In the genomic region with DNA sequence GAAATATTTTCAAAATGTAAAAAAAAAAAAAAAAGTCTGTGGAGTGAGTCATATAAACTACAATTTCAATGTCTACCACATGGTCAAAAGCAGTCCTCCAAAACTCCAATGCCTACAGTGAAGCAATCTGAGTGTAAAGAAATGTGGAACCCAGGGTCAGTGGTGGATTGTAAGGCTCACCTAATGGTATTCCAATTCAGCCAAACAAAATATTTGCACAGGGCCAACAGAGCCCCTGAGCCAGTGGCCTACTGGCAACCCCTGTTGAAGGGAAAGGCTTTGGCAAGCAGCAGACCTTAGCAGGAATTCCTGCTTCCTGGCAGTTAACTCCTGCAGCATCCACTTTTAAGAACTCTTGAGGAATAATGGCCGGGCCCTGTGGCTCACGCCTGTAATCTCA, we compare ENCODE assay signal across 1 cellular context.
TF ChIP-seq lines count a peak whose summit lies in the region.

No MANE protein-coding gene starts in this region.

TF ChIP-seq in HepG2, 621 proteins besides CTCF, POLR2A, EP300 and RAD21 (continued from another document and continues in another):
- TF ChIP-seq, protein P1, sequence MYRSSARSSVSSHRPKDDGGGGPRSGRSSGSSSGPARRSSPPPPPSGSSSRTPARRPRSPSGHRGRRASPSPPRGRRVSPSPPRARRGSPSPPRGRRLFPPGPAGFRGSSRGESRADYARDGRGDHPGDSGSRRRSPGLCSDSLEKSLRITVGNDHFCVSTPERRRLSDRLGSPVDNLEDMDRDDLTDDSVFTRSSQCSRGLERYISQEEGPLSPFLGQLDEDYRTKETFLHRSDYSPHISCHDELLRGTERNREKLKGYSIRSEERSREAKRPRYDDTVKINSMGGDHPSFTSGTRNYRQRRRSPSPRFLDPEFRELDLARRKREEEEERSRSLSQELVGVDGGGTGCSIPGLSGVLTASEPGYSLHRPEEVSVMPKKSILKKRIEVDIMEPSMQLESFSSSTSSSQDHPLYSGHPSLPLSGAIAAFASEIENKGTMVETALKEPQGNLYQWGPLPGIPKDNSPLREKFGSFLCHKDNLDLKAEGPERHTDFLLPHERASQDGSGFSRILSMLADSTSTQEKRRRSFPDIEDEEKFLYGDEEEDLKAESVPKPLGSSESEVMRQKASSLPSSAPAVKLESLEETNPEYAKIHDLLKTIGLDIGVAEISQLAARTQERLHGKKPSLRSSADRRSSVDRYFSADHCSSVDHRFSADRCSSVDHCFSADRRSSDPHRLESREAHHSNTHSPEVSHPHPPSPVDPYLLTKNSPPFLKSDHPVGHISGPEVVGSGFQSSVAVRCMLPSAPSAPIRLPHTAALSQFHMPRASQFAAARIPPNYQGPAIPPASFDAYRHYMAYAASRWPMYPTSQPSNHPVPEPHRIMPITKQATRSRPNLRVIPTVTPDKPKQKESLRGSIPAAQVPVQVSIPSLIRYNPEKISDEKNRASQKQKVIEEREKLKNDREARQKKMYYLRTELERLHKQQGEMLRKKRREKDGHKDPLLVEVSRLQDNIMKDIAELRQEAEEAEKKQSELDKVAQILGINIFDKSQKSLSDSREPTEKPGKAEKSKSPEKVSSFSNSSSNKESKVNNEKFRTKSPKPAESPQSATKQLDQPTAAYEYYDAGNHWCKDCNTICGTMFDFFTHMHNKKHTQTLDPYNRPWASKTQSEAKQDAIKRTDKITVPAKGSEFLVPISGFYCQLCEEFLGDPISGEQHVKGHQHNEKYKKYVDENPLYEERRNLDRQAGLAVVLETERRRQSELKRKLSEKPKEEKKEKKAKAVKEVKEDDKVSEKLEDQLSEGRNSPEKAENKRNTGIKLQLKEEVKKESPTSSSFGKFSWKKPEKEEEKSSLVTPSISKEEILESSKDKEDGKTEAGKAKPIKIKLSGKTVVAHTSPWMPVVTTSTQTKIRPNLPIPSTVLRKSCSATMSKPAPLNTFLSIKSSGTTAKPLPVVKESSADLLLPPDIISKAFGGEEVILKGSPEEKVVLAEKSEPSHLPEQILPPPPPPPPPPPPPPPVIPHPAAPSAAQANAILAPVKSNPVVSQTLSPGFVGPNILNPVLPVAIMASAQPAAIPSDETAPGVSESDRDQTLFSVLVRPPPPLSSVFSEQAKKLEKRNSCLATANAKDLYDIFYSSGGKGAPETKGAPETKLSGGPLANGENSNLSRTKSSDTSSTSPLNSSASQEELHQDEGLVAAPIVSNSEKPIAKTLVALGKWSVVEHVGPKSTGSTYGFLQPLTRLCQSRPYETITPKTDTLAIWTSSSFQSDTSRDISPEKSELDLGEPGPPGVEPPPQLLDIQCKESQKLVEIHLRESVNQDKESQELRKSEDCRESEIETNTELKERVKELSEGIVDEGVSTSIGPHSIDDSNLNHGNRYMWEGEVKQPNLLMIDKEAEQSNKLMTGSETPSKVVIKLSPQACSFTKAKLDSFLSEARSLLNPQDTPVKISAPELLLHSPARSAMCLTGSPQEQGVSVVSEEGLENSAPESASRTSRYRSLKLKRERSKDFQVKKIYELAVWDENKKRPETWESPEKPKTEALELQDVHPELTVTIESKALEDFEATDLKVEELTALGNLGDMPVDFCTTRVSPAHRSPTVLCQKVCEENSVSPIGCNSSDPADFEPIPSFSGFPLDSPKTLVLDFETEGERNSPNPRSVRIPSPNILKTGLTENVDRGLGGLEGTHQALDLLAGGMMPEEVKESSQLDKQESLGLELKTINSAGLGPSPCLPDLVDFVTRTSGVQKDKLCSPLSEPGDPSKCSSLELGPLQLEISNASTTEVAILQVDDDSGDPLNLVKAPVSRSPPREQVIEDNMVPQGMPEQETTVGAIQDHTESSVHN (CRISPR knock-in tag; IDR thresholded peaks at IDR 0.05), result no peak
- no peak for TF ChIP-seq MYPOP (CRISPR knock-in tag; IDR thresholded peaks at IDR 0.05)
- no peak for TF ChIP-seq SNAPC5 (CRISPR knock-in tag; IDR thresholded peaks at IDR 0.05; ENCODE audit: borderline replicate concordance)
- TF ChIP-seq REL (CRISPR knock-in tag; conservative IDR thresholded peaks at IDR 0.05), result no peak
- TF ChIP-seq ZNF605 (CRISPR knock-in tag; IDR thresholded peaks at IDR 0.05), result no peak
- TF ChIP-seq FOXO4 (CRISPR knock-in tag; conservative IDR thresholded peaks at IDR 0.05), result no peak
- TF ChIP-seq MAFF (IDR thresholded peaks at IDR 0.05; ENCODE audit: low read depth, low read length), result no peak
- no peak for TF ChIP-seq ZC3H4 (CRISPR knock-in tag; IDR thresholded peaks at IDR 0.05; ENCODE audit: borderline replicate concordance)
- TF ChIP-seq, protein P2, sequence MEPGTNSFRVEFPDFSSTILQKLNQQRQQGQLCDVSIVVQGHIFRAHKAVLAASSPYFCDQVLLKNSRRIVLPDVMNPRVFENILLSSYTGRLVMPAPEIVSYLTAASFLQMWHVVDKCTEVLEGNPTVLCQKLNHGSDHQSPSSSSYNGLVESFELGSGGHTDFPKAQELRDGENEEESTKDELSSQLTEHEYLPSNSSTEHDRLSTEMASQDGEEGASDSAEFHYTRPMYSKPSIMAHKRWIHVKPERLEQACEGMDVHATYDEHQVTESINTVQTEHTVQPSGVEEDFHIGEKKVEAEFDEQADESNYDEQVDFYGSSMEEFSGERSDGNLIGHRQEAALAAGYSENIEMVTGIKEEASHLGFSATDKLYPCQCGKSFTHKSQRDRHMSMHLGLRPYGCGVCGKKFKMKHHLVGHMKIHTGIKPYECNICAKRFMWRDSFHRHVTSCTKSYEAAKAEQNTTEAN (CRISPR knock-in tag; conservative IDR thresholded peaks at IDR 0.05), result no peak
- no peak for TF ChIP-seq RFX5 (IDR thresholded peaks at IDR 0.05; ENCODE audit: low read depth, low read length)
- TF ChIP-seq, protein P3, sequence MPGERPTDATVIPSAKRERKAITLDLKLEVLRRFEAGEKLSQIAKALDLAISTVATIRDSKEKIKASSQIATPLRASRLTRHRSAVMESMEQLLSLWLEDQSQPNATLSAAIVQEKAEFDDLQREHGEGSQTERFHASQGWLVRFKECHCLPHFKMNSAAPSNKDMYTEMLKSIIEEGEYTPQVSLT (CRISPR knock-in tag; IDR thresholded peaks at IDR 0.05; ENCODE audit: borderline replicate concordance, low read depth), result no peak
- TF ChIP-seq SMARCE1 (IDR thresholded peaks at IDR 0.05; ENCODE audit: borderline replicate concordance), result no peak
- TF ChIP-seq MYNN (CRISPR knock-in tag; IDR thresholded peaks at IDR 0.05; ENCODE audit: low read depth), result no peak
- TF ChIP-seq SOX13 (IDR thresholded peaks at IDR 0.05), result no peak
- TF ChIP-seq SOX13 (CRISPR knock-in tag; conservative IDR thresholded peaks at IDR 0.05 in 1 of 2, IDR thresholded peaks at IDR 0.05 in 1 of 2), result 0 out of 4 replicates have a peak, but pooled peaks of 1 of the 2 experiments have one; percentile 18
- no peak for TF ChIP-seq FOXA1 (IDR thresholded peaks at IDR 0.05)
- peak; percentile 34; the same call in 1 of the 2 replicates for TF ChIP-seq FOXA1 (CRISPR knock-in tag; IDR thresholded peaks at IDR 0.05)
- TF ChIP-seq, protein P4, sequence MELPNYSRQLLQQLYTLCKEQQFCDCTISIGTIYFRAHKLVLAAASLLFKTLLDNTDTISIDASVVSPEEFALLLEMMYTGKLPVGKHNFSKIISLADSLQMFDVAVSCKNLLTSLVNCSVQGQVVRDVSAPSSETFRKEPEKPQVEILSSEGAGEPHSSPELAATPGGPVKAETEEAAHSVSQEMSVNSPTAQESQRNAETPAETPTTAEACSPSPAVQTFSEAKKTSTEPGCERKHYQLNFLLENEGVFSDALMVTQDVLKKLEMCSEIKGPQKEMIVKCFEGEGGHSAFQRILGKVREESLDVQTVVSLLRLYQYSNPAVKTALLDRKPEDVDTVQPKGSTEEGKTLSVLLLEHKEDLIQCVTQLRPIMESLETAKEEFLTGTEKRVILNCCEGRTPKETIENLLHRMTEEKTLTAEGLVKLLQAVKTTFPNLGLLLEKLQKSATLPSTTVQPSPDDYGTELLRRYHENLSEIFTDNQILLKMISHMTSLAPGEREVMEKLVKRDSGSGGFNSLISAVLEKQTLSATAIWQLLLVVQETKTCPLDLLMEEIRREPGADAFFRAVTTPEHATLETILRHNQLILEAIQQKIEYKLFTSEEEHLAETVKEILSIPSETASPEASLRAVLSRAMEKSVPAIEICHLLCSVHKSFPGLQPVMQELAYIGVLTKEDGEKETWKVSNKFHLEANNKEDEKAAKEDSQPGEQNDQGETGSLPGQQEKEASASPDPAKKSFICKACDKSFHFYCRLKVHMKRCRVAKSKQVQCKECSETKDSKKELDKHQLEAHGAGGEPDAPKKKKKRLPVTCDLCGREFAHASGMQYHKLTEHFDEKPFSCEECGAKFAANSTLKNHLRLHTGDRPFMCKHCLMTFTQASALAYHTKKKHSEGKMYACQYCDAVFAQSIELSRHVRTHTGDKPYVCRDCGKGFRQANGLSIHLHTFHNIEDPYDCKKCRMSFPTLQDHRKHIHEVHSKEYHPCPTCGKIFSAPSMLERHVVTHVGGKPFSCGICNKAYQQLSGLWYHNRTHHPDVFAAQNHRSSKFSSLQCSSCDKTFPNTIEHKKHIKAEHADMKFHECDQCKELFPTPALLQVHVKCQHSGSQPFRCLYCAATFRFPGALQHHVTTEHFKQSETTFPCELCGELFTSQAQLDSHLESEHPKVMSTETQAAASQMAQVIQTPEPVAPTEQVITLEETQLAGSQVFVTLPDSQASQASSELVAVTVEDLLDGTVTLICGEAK (IDR thresholded peaks at IDR 0.05), result no peak
- TF ChIP-seq, protein P4 (CRISPR knock-in tag; IDR thresholded peaks at IDR 0.05), result no peak
- no peak for TF ChIP-seq ZNF564 (CRISPR knock-in tag; IDR thresholded peaks at IDR 0.05)
- TF ChIP-seq MBD4 (IDR thresholded peaks at IDR 0.05; ENCODE audit: borderline replicate concordance, low read length), result no peak
- no peak for TF ChIP-seq RAD51 (IDR thresholded peaks at IDR 0.05; ENCODE audit: borderline replicate concordance)
- peak; percentile 24; the same call in 1 of the 2 replicates for TF ChIP-seq TBX2 (CRISPR knock-in tag; IDR thresholded peaks at IDR 0.05; ENCODE audit: borderline replicate concordance)
- TF ChIP-seq HNF4A (CRISPR knock-in tag; IDR thresholded peaks at IDR 0.05), result peak; percentile 19; the same call in 1 of the 2 replicates
- TF ChIP-seq, protein P5, sequence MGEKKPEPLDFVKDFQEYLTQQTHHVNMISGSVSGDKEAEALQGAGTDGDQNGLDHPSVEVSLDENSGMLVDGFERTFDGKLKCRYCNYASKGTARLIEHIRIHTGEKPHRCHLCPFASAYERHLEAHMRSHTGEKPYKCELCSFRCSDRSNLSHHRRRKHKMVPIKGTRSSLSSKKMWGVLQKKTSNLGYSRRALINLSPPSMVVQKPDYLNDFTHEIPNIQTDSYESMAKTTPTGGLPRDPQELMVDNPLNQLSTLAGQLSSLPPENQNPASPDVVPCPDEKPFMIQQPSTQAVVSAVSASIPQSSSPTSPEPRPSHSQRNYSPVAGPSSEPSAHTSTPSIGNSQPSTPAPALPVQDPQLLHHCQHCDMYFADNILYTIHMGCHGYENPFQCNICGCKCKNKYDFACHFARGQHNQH (CRISPR knock-in tag; IDR thresholded peaks at IDR 0.05), result peak; percentile 33; the same call in 1 of the 2 replicates
- TF ChIP-seq CCDC6 (CRISPR knock-in tag; IDR thresholded peaks at IDR 0.05), result no peak
- peak; percentile 50 for TF ChIP-seq ZNF644 (CRISPR knock-in tag; IDR thresholded peaks at IDR 0.05; ENCODE audit: low read depth)
- TF ChIP-seq NFIB (CRISPR knock-in tag; IDR thresholded peaks at IDR 0.05; ENCODE audit: borderline replicate concordance), result no peak
- no peak for TF ChIP-seq ZNF782 (CRISPR knock-in tag; IDR thresholded peaks at IDR 0.05; ENCODE audit: borderline replicate concordance)
- peak; percentile 81 for TF ChIP-seq CEBPG (CRISPR knock-in tag; IDR thresholded peaks at IDR 0.05)
- TF ChIP-seq ARNT2 (CRISPR knock-in tag; IDR thresholded peaks at IDR 0.05; ENCODE audit: low read depth), result no peak
- TF ChIP-seq MBNL3 (CRISPR knock-in tag; conservative IDR thresholded peaks at IDR 0.05), result no peak
- no peak for TF ChIP-seq ZNF550 (CRISPR knock-in tag; IDR thresholded peaks at IDR 0.05; ENCODE audit: borderline replicate concordance)
- no peak for TF ChIP-seq FOXM1 (CRISPR knock-in tag; IDR thresholded peaks at IDR 0.05)
- no peak for TF ChIP-seq JARID2 (CRISPR knock-in tag; IDR thresholded peaks at IDR 0.05; ENCODE audit: insufficient replicate concordance)
- TF ChIP-seq ZZZ3 (CRISPR knock-in tag; IDR thresholded peaks at IDR 0.05; ENCODE audit: borderline replicate concordance), result no peak
